19 cellular contexts compared by ENCODE assay signal in the genomic region with DNA sequence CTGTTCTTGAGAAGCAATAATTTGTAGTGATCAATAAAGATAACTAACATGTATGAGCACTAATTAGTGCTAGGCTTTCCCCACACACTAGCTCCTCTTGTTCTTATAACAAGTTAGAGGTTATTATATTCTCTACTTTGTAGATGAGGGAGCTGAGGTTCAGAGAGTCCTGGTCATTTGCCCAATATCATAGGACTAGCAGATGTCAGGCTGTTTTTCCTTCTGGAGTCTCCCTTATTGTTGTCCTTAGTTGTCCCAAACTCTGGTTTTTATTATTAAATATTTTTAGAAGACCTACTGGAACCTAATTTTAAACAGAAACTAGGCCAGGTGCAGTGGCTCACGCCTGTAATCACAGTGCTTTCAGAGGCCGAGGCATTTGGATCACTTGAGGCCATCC.
"Had no signal": no experiment of that assay in that cellular context is flagged by ENCODE, and none has a peak within 500 bp of the region (broad histone marks: within the 10 kb centered on the region; RNA-seq: fewer than 3 reads in every experiment).

No MANE protein-coding gene starts in this region.

- DNase-seq: activated CD4-positive, alpha-beta T cell treated with anti-CD3 and anti-CD28 coated beads, Interleukin-2, amount 50 U/mL, for 4 hours; activated CD4-positive, CD25-positive, alpha-beta regulatory T cell treated with anti-CD3 and anti-CD28 coated beads, Interleukin-2, amount 50 U/mL, for 72 hours; activated gamma-delta T cell; activated T-cell treated with anti-CD3 and anti-CD28 coated beads, Interleukin-2, amount 50 U/mL, for 48 hours; amniotic stem cell; caudate nucleus; cortex of kidney; effector CD4-positive, alpha-beta T cell; head of caudate nucleus; kidney glomerular epithelial cell; mesendoderm; posterior cingulate gyrus; retina; stimulated activated naive B cell treated with anti-CD40 and anti-IgM and Interleukin-4, amounts not matched to agents 10 μg/mL and 1 μg/mL and 100 μg/mL, for 72 hours; T1000; tibial artery; uterus had no signal

- H3K27me3 Mint-ChIP-seq: natural killer cell treated with Interleukin-12 subunit alpha and Interleukin-12 subunit beta and Interleukin-15 and Interleukin-18, amount 100 ng/mL, for 72 hours; stimulated activated naive B cell treated with anti-CD40 and anti-IgM and Interleukin-4, amounts not matched to agents 10 μg/mL and 1 μg/mL and 100 μg/mL, for 72 hours had no signal

- ATAC-seq: activated naive CD4-positive, alpha-beta T cell treated with anti-CD3 and anti-CD28 coated beads, Interleukin-2, amount 50 U/mL, for 72 hours; natural killer cell treated with Interleukin-12 subunit alpha and Interleukin-12 subunit beta and Interleukin-15 and Interleukin-18, amount 100 ng/mL, for 72 hours; stimulated activated naive B cell treated with anti-CD40 and anti-IgM and Interleukin-4, amounts not matched to agents 10 μg/mL and 1 μg/mL and 100 μg/mL, for 72 hours had no signal

- H3K9me3 ChIP-seq: tibial artery, uterus had no signal

- H3K36me3 Mint-ChIP-seq: activated naive CD4-positive, alpha-beta T cell treated with anti-CD3 and anti-CD28 coated beads, Interleukin-2, amount 50 U/mL, for 72 hours; natural killer cell treated with Interleukin-12 subunit alpha and Interleukin-12 subunit beta and Interleukin-15 and Interleukin-18, amount 100 ng/mL, for 72 hours; stimulated activated naive B cell treated with anti-CD40 and anti-IgM and Interleukin-4, amounts not matched to agents 10 μg/mL and 1 μg/mL and 100 μg/mL, for 72 hours had no signal

- H3K9me3 Mint-ChIP-seq: activated naive CD4-positive, alpha-beta T cell treated with anti-CD3 and anti-CD28 coated beads, Interleukin-2, amount 50 U/mL, for 72 hours; stimulated activated naive B cell treated with anti-CD40 and anti-IgM and Interleukin-4, amounts not matched to agents 10 μg/mL and 1 μg/mL and 100 μg/mL, for 72 hours had no signal

- H3K4me1 ChIP-seq: uterus had no signal

- H3K4me3 Mint-ChIP-seq: natural killer cell treated with Interleukin-12 subunit alpha and Interleukin-12 subunit beta and Interleukin-15 and Interleukin-18, amount 100 ng/mL, for 72 hours; stimulated activated naive B cell treated with anti-CD40 and anti-IgM and Interleukin-4, amounts not matched to agents 10 μg/mL and 1 μg/mL and 100 μg/mL, for 72 hours had no signal

- H3K36me3 ChIP-seq: tibial artery, uterus had no signal

- H3K27ac Mint-ChIP-seq: activated naive CD4-positive, alpha-beta T cell treated with anti-CD3 and anti-CD28 coated beads, Interleukin-2, amount 50 U/mL, for 72 hours; natural killer cell treated with Interleukin-12 subunit alpha and Interleukin-12 subunit beta and Interleukin-15 and Interleukin-18, amount 100 ng/mL, for 72 hours had no signal

- H3K27me3 ChIP-seq: tibial artery, uterus had no signal

- H3K4me3 ChIP-seq: tibial artery, uterus had no signal

- H3K27ac ChIP-seq: tibial artery, uterus had no signal
